16 cellular contexts compared by ENCODE assay signal in the genomic region with DNA sequence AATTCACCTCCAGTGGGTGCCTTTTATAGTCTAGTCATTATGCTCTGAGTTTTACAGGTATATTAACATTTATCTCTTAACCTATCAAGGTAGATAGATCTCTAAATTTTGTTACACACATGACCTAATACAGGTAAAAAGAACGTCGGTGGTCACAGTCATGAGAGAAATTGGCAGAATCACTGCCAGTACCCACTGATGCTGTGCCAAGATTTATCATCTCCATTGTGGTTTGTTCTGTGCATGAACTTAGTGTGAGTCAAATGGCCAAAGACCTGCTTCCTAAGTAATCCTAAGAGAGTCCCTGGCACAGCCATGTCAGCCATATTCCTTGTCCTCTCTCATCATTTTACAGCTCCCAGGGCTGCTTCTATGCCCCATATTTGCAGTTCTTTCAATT. TPM values are rescaled to one million over a fixed set of nuclear protein-coding genes. Genes with fewer than 3 reads are reported as not detected.
"Had no signal": no experiment of that assay in that cellular context is flagged by ENCODE, and none has a peak within 500 bp of the region (broad histone marks: within the 10 kb centered on the region; RNA-seq: fewer than 3 reads in every experiment).

No MANE protein-coding gene starts in this region.

RNA-seq across cellular contexts. Expression of a gene that starts 9.2 kb away (rescaled TPM):
- total RNA-seq: subcutaneous adipose tissue, suprapubic skin, temporal lobe, thoracic aorta, tibial nerve, ureter, urinary bladder had no signal

RNA-seq across cellular contexts. Expression of a gene that starts 31.1 kb away (rescaled TPM):
- total RNA-seq: subcutaneous adipose tissue, suprapubic skin, temporal lobe, thoracic aorta, tibial nerve, upper lobe of right lung, ureter, urinary bladder, uterus, vagina had no signal
- polyA plus RNA-seq: urinary bladder had no signal

RNA-seq across cellular contexts. Expression of a gene that starts 46.2 kb away (rescaled TPM):
- total RNA-seq: stomach, subcutaneous adipose tissue, suprapubic skin, temporal lobe, testis, thoracic aorta, thyroid gland, tibial nerve, transverse colon, upper lobe of left lung, upper lobe of right lung, ureter, urinary bladder, uterus, vagina had no signal
- polyA plus RNA-seq: stomach, thymus, urinary bladder had no signal
